In the genomic region with DNA sequence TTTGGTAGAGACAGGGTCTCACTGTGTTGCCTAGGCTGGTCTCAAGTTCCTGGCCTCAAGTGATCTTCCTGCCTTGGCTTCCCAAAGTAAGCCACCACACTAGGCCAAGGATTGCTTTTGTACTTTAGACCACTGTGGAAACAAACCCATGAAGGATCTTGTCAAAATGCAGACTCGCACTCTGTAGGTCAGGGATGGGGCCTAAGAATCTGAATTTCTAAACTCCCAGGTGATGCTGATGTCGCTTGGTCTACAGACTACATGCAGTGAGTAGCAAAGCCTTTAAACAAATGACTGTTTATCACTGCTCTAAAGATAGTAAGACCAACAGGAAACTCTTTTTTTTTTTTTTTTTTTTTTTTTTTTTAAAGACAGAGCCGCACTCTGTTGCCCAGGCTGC, we compare ENCODE assay signal across 9 cellular contexts. TPM values are rescaled to one million over a fixed set of nuclear protein-coding genes. Genes with fewer than 3 reads are reported as not detected.
A peak's percentile ranks its signal among the peaks of the same experiment; 100 is the strongest.
DNase-seq lines count a peak whose midpoint lies in the region; ATAC-seq lines count a peak whose summit lies in the region.
"Had no signal": no experiment of that assay in that cellular context is flagged by ENCODE, and none has a peak within 500 bp of the region (broad histone marks: within the 10 kb centered on the region; RNA-seq: fewer than 3 reads in every experiment).

No MANE protein-coding gene starts in this region.

- POLR2A ChIA-PET in activated CD4-positive, alpha-beta T cell treated with anti-CD3 and anti-CD28 coated beads, Interleukin-2, amount 10 ng/mL, durations not matched to agents 7 days and 5 days (lab: Charles Lee) = no interaction called here

- peak overlapping the region; percentile 56 for H3K27ac ChIP-seq in CD4-positive, CD25-positive, alpha-beta regulatory T cell (ENCODE audit: insufficient read depth, low read length, poor library complexity, severe bottlenecking)

- peak overlapping the region; percentile 36 to 68 (median 60) for H3K4me3 Mint-ChIP-seq in CD4-positive, CD25-positive, alpha-beta regulatory T cell
- H3K4me3 Mint-ChIP-seq in activated naive CD8-positive, alpha-beta T cell treated with anti-CD3 and anti-CD28 coated beads, Interleukin-2, amount 50 U/mL, for 24 hours = no peak overlapping the region
- H3K4me3 Mint-ChIP-seq in activated CD4-positive, alpha-beta T cell treated with anti-CD3 and anti-CD28 coated beads, Interleukin-2, amount 10 ng/mL, durations not matched to agents 7 days and 5 days = no peak overlapping the region

- H3K4me1 Mint-ChIP-seq in CD4-positive, CD25-positive, alpha-beta regulatory T cell = peaks cover 11 to 30% (median 23%) of the 10 kb centered on the region in 4 donors
- peaks cover 19% of the 10 kb centered on the region for H3K4me1 Mint-ChIP-seq in activated naive CD8-positive, alpha-beta T cell treated with anti-CD3 and anti-CD28 coated beads, Interleukin-2, amount 50 U/mL, for 24 hours
- peaks cover 12% of the 10 kb centered on the region for H3K4me1 Mint-ChIP-seq in activated CD4-positive, alpha-beta T cell treated with anti-CD3 and anti-CD28 coated beads, Interleukin-2, amount 10 ng/mL, durations not matched to agents 7 days and 5 days

- peak overlapping the region in 1 of 3 donors; percentile 80 for H3K27ac Mint-ChIP-seq in CD4-positive, CD25-positive, alpha-beta regulatory T cell
- peak overlapping the region; percentile 42 for H3K27ac Mint-ChIP-seq in activated naive CD8-positive, alpha-beta T cell treated with anti-CD3 and anti-CD28 coated beads, Interleukin-2, amount 50 U/mL, for 24 hours
- H3K27ac Mint-ChIP-seq in activated CD4-positive, alpha-beta T cell treated with anti-CD3 and anti-CD28 coated beads, Interleukin-2, amount 10 ng/mL, durations not matched to agents 7 days and 5 days = no peak overlapping the region

- in situ Hi-C loops in KBM-7 (cut with MboI; ENCODE audit: low pct_unique_long_range_greater_than_20kb, low sequenced_read_pairs) = no loop called here

- H3K36me3 ChIP-seq in CD4-positive, CD25-positive, alpha-beta regulatory T cell (ENCODE audit: control insufficient read depth, insufficient read depth, low read length) = no peaks in the 10 kb centered on the region

- CTCF ChIA-PET in activated CD4-positive, alpha-beta T cell treated with anti-CD3 and anti-CD28 coated beads, Interleukin-2, amount 10 ng/mL, durations not matched to agents 7 days and 5 days (lab: Charles Lee) = interaction anchor here (0.6 to 1.0 kb wide), 2 partner anchors 11 to 38 kb away, joined by 3 read pairs; no protein-coding TSS in a partner anchor

- H3K4me3 ChIP-seq in CD4-positive, CD25-positive, alpha-beta regulatory T cell (ENCODE audit: low read depth, low read length) = peak overlapping the region; percentile 32

- no peaks in the 10 kb centered on the region for H3K9me3 Mint-ChIP-seq in CD4-positive, CD25-positive, alpha-beta regulatory T cell
- H3K9me3 Mint-ChIP-seq in activated naive CD8-positive, alpha-beta T cell treated with anti-CD3 and anti-CD28 coated beads, Interleukin-2, amount 50 U/mL, for 24 hours = no peaks in the 10 kb centered on the region
- no peaks in the 10 kb centered on the region for H3K9me3 Mint-ChIP-seq in activated CD4-positive, alpha-beta T cell treated with anti-CD3 and anti-CD28 coated beads, Interleukin-2, amount 10 ng/mL, durations not matched to agents 7 days and 5 days

- H3K4me1 ChIP-seq in CD4-positive, CD25-positive, alpha-beta regulatory T cell (ENCODE audit: control insufficient read depth, insufficient read depth, low read length, poor library complexity, severe bottlenecking) = peaks cover 15% of the 10 kb centered on the region

- no peaks in the 10 kb centered on the region for H3K27me3 ChIP-seq in CD4-positive, CD25-positive, alpha-beta regulatory T cell (ENCODE audit: control insufficient read depth, insufficient read depth, low read length)

- H3K27me3 Mint-ChIP-seq in CD4-positive, CD25-positive, alpha-beta regulatory T cell = no peaks in the 10 kb centered on the region
- H3K27me3 Mint-ChIP-seq in activated naive CD8-positive, alpha-beta T cell treated with anti-CD3 and anti-CD28 coated beads, Interleukin-2, amount 50 U/mL, for 24 hours = no peaks in the 10 kb centered on the region
- H3K27me3 Mint-ChIP-seq in activated CD4-positive, alpha-beta T cell treated with anti-CD3 and anti-CD28 coated beads, Interleukin-2, amount 10 ng/mL, durations not matched to agents 7 days and 5 days = no peaks in the 10 kb centered on the region

- DNase-seq in CD4-positive, CD25-positive, alpha-beta regulatory T cell = peak in 2 of 3 donors; percentile 10 to 61
- DNase-seq in activated naive CD8-positive, alpha-beta T cell treated with anti-CD3 and anti-CD28 coated beads, Interleukin-2, amount 50 U/mL, for 24 hours = no peak
- DNase-seq in KBM-7 (no peak), Ammon's horn (ENCODE audit: low spot score) (no peak), GDM1 (lab: John Stamatoyannopoulos, UW) (no peak)
- no peak for DNase-seq in activated CD4-positive, alpha-beta T cell treated with anti-CD3 and anti-CD28 coated beads, Interleukin-2, amount 10 ng/mL, durations not matched to agents 7 days and 5 days
- DNase-seq: stimulated activated naive CD4-positive, alpha-beta T cell had no signal

- no peaks in the 10 kb centered on the region for H3K9me3 ChIP-seq in CD4-positive, CD25-positive, alpha-beta regulatory T cell (ENCODE audit: control insufficient read depth in 2 of 2, low read length in 2 of 2)

- ATAC-seq in CD4-positive, CD25-positive, alpha-beta regulatory T cell (ENCODE audit: low read depth in 2 of 2) = peak; percentile 59 to 72
- ATAC-seq in GM19328 (IDR thresholded peaks at IDR 0.05; ENCODE audit: unreplicated experiment) = peak; percentile 60
- ATAC-seq in HG03060 (IDR thresholded peaks at IDR 0.05; ENCODE audit: low read depth, unreplicated experiment) = peak; percentile 47
- no peak for ATAC-seq in activated naive CD8-positive, alpha-beta T cell treated with anti-CD3 and anti-CD28 coated beads, Interleukin-2, amount 50 U/mL, for 24 hours

- H3K36me3 Mint-ChIP-seq in CD4-positive, CD25-positive, alpha-beta regulatory T cell = no peaks in the 10 kb centered on the region
- no peaks in the 10 kb centered on the region for H3K36me3 Mint-ChIP-seq in activated naive CD8-positive, alpha-beta T cell treated with anti-CD3 and anti-CD28 coated beads, Interleukin-2, amount 50 U/mL, for 24 hours (ENCODE audit: low read depth)
- H3K36me3 Mint-ChIP-seq in activated CD4-positive, alpha-beta T cell treated with anti-CD3 and anti-CD28 coated beads, Interleukin-2, amount 10 ng/mL, durations not matched to agents 7 days and 5 days (ENCODE audit: low read depth) = no peaks in the 10 kb centered on the region

RNA-seq across cellular contexts. Expression of a gene that starts 54.1 kb away (rescaled TPM):
- total RNA-seq in CD4-positive, CD25-positive, alpha-beta regulatory T cell = 75.2 TPM
- 10 to 100 TPM; 11.3 to 25.4 (median 19.7) TPM for polyA plus RNA-seq in CD4-positive, CD25-positive, alpha-beta regulatory T cell
- 10 to 100 TPM; 51.7 to 55.1 TPM for total RNA-seq in activated CD4-positive, alpha-beta T cell treated with anti-CD3 and anti-CD28 coated beads, Interleukin-2, amount 10 ng/mL, durations not matched to agents 7 days and 5 days

RNA-seq across cellular contexts. Expression of a gene that starts 54.4 kb away (rescaled TPM):
- total RNA-seq in CD4-positive, CD25-positive, alpha-beta regulatory T cell = 48.7 TPM
- polyA plus RNA-seq in CD4-positive, CD25-positive, alpha-beta regulatory T cell = 10 to 100 TPM; 12.1 to 16.5 (median 14.7) TPM
- total RNA-seq in activated CD4-positive, alpha-beta T cell treated with anti-CD3 and anti-CD28 coated beads, Interleukin-2, amount 10 ng/mL, durations not matched to agents 7 days and 5 days = 10 to 100 TPM; 22.6 to 34.4 TPM

Comparison
In these comparisons a context has a peak if more than half of its experiments do, and no peak if none do; other contexts are left out.
1. DNase-seq: peak in CD4-positive, CD25-positive, alpha-beta regulatory T cell (2 of 3); none in activated naive CD8-positive, alpha-beta T cell treated with anti-CD3 and anti-CD28 coated beads, Interleukin-2, amount 50 U/mL, for 24 hours (single experiment), KBM-7 (single experiment), Ammon's horn (single experiment), activated CD4-positive, alpha-beta T cell treated with anti-CD3 and anti-CD28 coated beads, Interleukin-2, amount 10 ng/mL, durations not matched to agents 7 days and 5 days (single experiment) and GDM1 (single experiment).
2. H3K4me3 Mint-ChIP-seq: peak in CD4-positive, CD25-positive, alpha-beta regulatory T cell (4 of 4); none in activated naive CD8-positive, alpha-beta T cell treated with anti-CD3 and anti-CD28 coated beads, Interleukin-2, amount 50 U/mL, for 24 hours (single experiment) and activated CD4-positive, alpha-beta T cell treated with anti-CD3 and anti-CD28 coated beads, Interleukin-2, amount 10 ng/mL, durations not matched to agents 7 days and 5 days (single experiment).